In genomic region chr2:200888719-200889625, GRCh38 we compare ENCODE assay signal across 1 cellular context.
TF ChIP-seq lines count a peak whose summit lies in the region.

TSS of gene NIF3L1 (plus strand) at chr2:200889371. CDS start at chr2:200891944, 2,573 bp downstream.
TSS of gene PPIL3 (minus strand) at chr2:200889077. CDS start at chr2:200887615, 1,462 bp downstream.

TF ChIP-seq in HepG2, 621 proteins besides CTCF, POLR2A, EP300 and RAD21 (continued from another document and continues in another):
- TF ChIP-seq ZNF710 (CRISPR knock-in tag; IDR thresholded peaks at IDR 0.05; ENCODE audit: borderline replicate concordance) (no peak), CC2D1A (CRISPR knock-in tag; IDR thresholded peaks at IDR 0.05) (peak; percentile 58; the same call in 1 of the 2 replicates), GMEB1 (CRISPR knock-in tag; IDR thresholded peaks at IDR 0.05; ENCODE audit: borderline replicate concordance) (peak; percentile 77; the same call in 1 of the 2 replicates), KLF11 (CRISPR knock-in tag; IDR thresholded peaks at IDR 0.05) (peak; percentile 86), ZBTB2 (CRISPR knock-in tag; IDR thresholded peaks at IDR 0.05; ENCODE audit: low read depth) (no peak; the same call in 1 of the 2 replicates), NFIB (CRISPR knock-in tag; IDR thresholded peaks at IDR 0.05; ENCODE audit: borderline replicate concordance) (no peak), MLXIP (CRISPR knock-in tag; IDR thresholded peaks at IDR 0.05; ENCODE audit: borderline replicate concordance) (no peak), ZNF749 (CRISPR knock-in tag; IDR thresholded peaks at IDR 0.05; ENCODE audit: borderline replicate concordance) (peak; percentile 86; the same call in 1 of the 2 replicates), ZNF407 (CRISPR knock-in tag; IDR thresholded peaks at IDR 0.05; ENCODE audit: not compliant biosample characterization) (no peak), ZNF136 (CRISPR knock-in tag; IDR thresholded peaks at IDR 0.05; ENCODE audit: low read depth) (0 out of 2 replicates have a peak, but pooled peaks have one; percentile 19), GABPB1 (CRISPR knock-in tag; IDR thresholded peaks at IDR 0.05) (peak; percentile 100), ZMAT5 (CRISPR knock-in tag; IDR thresholded peaks at IDR 0.05; ENCODE audit: borderline replicate concordance, low read depth) (no peak), ZNF280D (CRISPR knock-in tag; IDR thresholded peaks at IDR 0.05) (no peak), HOXA3 (CRISPR knock-in tag; IDR thresholded peaks at IDR 0.05) (peak; percentile 94), NR0B2 (CRISPR knock-in tag; IDR thresholded peaks at IDR 0.05) (no peak), HDAC6 (IDR thresholded peaks at IDR 0.05; ENCODE audit: low read depth, low read length) (no peak), ZNF567 (CRISPR knock-in tag; IDR thresholded peaks at IDR 0.05; ENCODE audit: borderline replicate concordance) (0 out of 2 replicates have a peak, but pooled peaks have one; percentile 58), ZNF570 (CRISPR knock-in tag; IDR thresholded peaks at IDR 0.05; ENCODE audit: borderline replicate concordance) (0 out of 2 replicates have a peak, but pooled peaks have one; percentile 16), ZNF841 (CRISPR knock-in tag; IDR thresholded peaks at IDR 0.05; ENCODE audit: borderline replicate concordance) (no peak), ZNF616 (CRISPR knock-in tag; IDR thresholded peaks at IDR 0.05; ENCODE audit: low read depth) (0 out of 2 replicates have a peak, but pooled peaks have one; percentile 28), DDIT3 (CRISPR knock-in tag; IDR thresholded peaks at IDR 0.05) (no peak), HDAC2 (CRISPR knock-in tag; IDR thresholded peaks at IDR 0.05) (peak; percentile 64), NR1H2 (CRISPR knock-in tag; IDR thresholded peaks at IDR 0.05; ENCODE audit: borderline replicate concordance, low read depth) (no peak; the same call in 1 of the 2 replicates), ARNT (IDR thresholded peaks at IDR 0.05) (no peak), ZBED4 (CRISPR knock-in tag; IDR thresholded peaks at IDR 0.05; ENCODE audit: borderline replicate concordance) (peak; percentile 69; the same call in 1 of the 2 replicates)
